10 cellular contexts compared by ENCODE assay signal in genomic region chr14:103121161-103121845, GRCh38. TPM values are rescaled to one million over a fixed set of nuclear protein-coding genes. Genes with fewer than 3 reads are reported as not detected.
DNase-seq lines count a peak whose midpoint lies in the region; ATAC-seq and TF ChIP-seq lines count a peak whose summit lies in the region.
"Had no signal": no experiment of that assay in that cellular context is flagged by ENCODE, and none has a peak within 500 bp of the region (broad histone marks: within the 10 kb centered on the region; RNA-seq: fewer than 3 reads in every experiment).

No MANE protein-coding gene starts in this region.

- peaks cover 31% of the 10 kb centered on the region for H3K4me1 Mint-ChIP-seq in Calu3 (ENCODE audit: low read depth, unreplicated experiment)

- H3K9me3 Mint-ChIP-seq in Calu3 (ENCODE audit: low read depth, unreplicated experiment), result no peaks in the 10 kb centered on the region

- H3K27ac Mint-ChIP-seq in Calu3 (ENCODE audit: unreplicated experiment), result no peak overlapping the region

- peak overlapping the region; percentile 30 to 74 for H3K27ac ChIP-seq in prostate gland

- H3K27me3 ChIP-seq in prostate gland (replicated peaks; ENCODE audit: insufficient read depth), result no peaks in the 10 kb centered on the region

- no peak for TF ChIP-seq POLR2A in prostate gland (IDR thresholded peaks at IDR 0.05)

- H3K4me3 ChIP-seq in prostate gland, result no peak overlapping the region

- no peaks in the 10 kb centered on the region for H3K27me3 Mint-ChIP-seq in Calu3 (ENCODE audit: unreplicated experiment)

- intact Hi-C loops in Calu3 (cut with micrococcal nuclease; ENCODE audit: unreplicated experiment), result no loop called here
- intact Hi-C loops in left ventricle myocardium superior (cut with micrococcal nuclease), result no loop called here
- intact Hi-C loops in prostate gland (cut with DNase I), result no loop called here

- no peaks in the 10 kb centered on the region for H3K36me3 ChIP-seq in prostate gland

- DNase-seq in Calu3 (no peak), SKM-1 (lab: John Stamatoyannopoulos, UW; ENCODE audit: unreplicated experiment) (peak; percentile 29), left ventricle myocardium superior (peak; percentile 82), prostate gland (ENCODE audit: low spot score) (no peak), NCI-H1436 treated with DMSO at 0.1 percent for 48 hours (lab: John Stamatoyannopoulos, UW) (no peak)
- DNase-seq: activated T-cell treated with anti-CD3 and anti-CD28 coated beads, Interleukin-2, amount 50 U/mL, for 48 hours; stimulated activated CD4-positive, alpha-beta T cell treated with anti-CD3 and anti-CD28 coated beads, Interleukin-12 subunit alpha, Interleukin-12 subunit beta, amount 100 ng/mL, for 4 hours had no signal

- no TSS peak for BruUV-seq in Calu3 (replicated peaks; lab: Mats Ljungman, UMichigan)

- TF ChIP-seq CTCF in Calu3 (IDR thresholded peaks at IDR 0.05; ENCODE audit: unreplicated experiment) (no peak), prostate gland (IDR thresholded peaks at IDR 0.05) (no peak)

- H3K9me3 ChIP-seq in prostate gland, result no peaks in the 10 kb centered on the region

- H3K4me3 Mint-ChIP-seq in Calu3 (ENCODE audit: low read depth, unreplicated experiment), result peak overlapping the region; percentile 41

- CTCF ChIA-PET in Calu3 (lab: Charles Lee), result no interaction called here

- 61% methylated on average over 18 of the region's 18 CpGs for WGBS in prostate gland

- peak; percentile 31 for ATAC-seq in left ventricle myocardium superior
- ATAC-seq in GM21529 (IDR thresholded peaks at IDR 0.05; ENCODE audit: unreplicated experiment), result no peak
- ATAC-seq in HG02870 (IDR thresholded peaks at IDR 0.05; ENCODE audit: unreplicated experiment), result no peak
- ATAC-seq in GM21825 (IDR thresholded peaks at IDR 0.05; ENCODE audit: unreplicated experiment), result no peak

- peaks cover 14% of the 10 kb centered on the region for H3K4me1 ChIP-seq in prostate gland (replicated peaks)

- peaks cover 44% of the 10 kb centered on the region for H3K36me3 Mint-ChIP-seq in Calu3 (ENCODE audit: insufficient read depth, unreplicated experiment)

RNA-seq across cellular contexts. Expression of gene TNFAIP2, which starts 2.0 kb away (rescaled TPM):
- 113 and 195 TPM in 2 replicates for total RNA-seq in Calu3 (2022)
- 50.5 TPM for total RNA-seq in left ventricle myocardium superior
- total RNA-seq in prostate gland, result 10 to 100 TPM; 36.5 to 46.4 TPM

RNA-seq across cellular contexts. Expression of gene EXOC3L4, which starts 26.8 kb away (rescaled TPM):
- total RNA-seq in Calu3 (2022), result 10.9 and 13.5 TPM in 2 replicates
- 0.42 TPM for total RNA-seq in left ventricle myocardium superior
- 1 to 10 TPM in 1 of 2 donors, under 1 TPM in 1; 0.27 to 2.0 TPM for total RNA-seq in prostate gland

RNA-seq across cellular contexts. Expression of gene LBHD2, which starts 37.3 kb away (rescaled TPM):
- total RNA-seq in Calu3 (2022) (not detected in 2 replicates), left ventricle myocardium superior (not detected), prostate gland (1 to 10 TPM in 1 of 2 donors, not detected in 1; 3.3 TPM)

Comparison
In these comparisons a context has a peak if more than half of its experiments do, and no peak if none do; other contexts are left out.
1. DNase-seq: peak in SKM-1 (single experiment) and left ventricle myocardium superior (single experiment); none in Calu3 (single experiment), prostate gland (single experiment) and NCI-H1436 treated with DMSO at 0.1 percent for 48 hours (single experiment).